ENCODE assay signal across 2 cellular contexts in the genomic region with DNA sequence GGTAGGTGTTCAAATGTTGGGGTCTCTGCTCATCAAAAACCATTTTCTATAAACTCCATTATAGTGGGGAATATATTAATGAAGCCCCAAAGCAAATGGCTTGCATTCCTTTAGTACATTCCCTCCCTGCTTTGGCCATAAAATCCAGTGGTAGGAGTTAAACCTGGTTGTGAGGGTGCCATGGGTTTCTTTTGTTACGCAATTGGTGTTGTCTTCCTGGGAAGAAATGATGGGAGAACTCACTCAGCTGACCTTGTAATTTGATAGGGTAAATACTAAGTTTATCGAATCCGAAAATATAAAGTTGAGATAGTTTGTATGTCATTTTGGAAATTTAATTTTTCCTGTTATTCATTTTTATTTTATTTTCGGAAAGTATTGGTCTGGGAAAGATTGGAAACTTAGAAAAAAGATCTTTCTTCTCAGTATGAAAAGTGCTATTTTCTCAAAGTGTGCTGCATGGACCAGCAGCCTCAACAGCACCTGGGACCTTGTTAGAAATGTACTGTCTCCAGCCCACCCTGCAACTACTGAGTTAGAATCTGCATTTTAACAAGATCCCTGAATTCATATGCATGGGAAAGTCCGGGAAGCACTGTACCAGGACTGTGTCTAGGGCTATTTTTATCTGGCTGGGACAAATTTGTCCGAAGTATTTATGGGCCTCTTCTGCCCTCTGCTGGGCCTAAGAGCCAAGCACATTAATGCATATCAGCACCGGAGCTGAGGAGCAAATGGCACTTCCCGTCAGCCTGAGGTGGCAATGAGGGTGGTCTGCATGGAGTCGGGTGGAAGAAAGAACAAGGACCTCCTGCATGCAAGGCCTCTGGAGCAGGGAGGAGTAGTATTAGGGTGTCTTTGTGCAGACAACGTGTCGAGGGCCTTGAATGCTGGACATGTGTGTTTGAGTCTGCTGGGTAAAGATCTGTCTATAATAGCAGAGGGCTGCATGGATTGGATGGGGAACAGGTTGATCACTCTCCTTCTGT.
TF ChIP-seq lines count a peak whose summit lies in the region.

No MANE protein-coding gene starts in this region.

TF ChIP-seq in HEK293T, 16 proteins besides CTCF, POLR2A, EP300 and RAD21:
- no peak for TF ChIP-seq SUZ12 (IDR thresholded peaks at IDR 0.05)
- TF ChIP-seq ELF4 (IDR thresholded peaks at IDR 0.05) = no peak
- TF ChIP-seq TARDBP (IDR thresholded peaks at IDR 0.05) = no peak
- no peak for TF ChIP-seq FOXM1 (IDR thresholded peaks at IDR 0.05; ENCODE audit: borderline replicate concordance)
- no peak for TF ChIP-seq FOXK2 (IDR thresholded peaks at IDR 0.05)
- no peak for TF ChIP-seq HDGF (IDR thresholded peaks at IDR 0.05; ENCODE audit: borderline replicate concordance)
- TF ChIP-seq NFRKB (IDR thresholded peaks at IDR 0.05) = no peak
- TF ChIP-seq FOXA1 (IDR thresholded peaks at IDR 0.05) = no peak
- no peak for TF ChIP-seq ARNT (IDR thresholded peaks at IDR 0.05)
- TF ChIP-seq L3MBTL2 (conservative IDR thresholded peaks at IDR 0.05) = no peak
- no peak for TF ChIP-seq CTBP1 (IDR thresholded peaks at IDR 0.05; ENCODE audit: borderline replicate concordance)
- no peak for TF ChIP-seq LEF1 (IDR thresholded peaks at IDR 0.05; ENCODE audit: borderline replicate concordance)
- TF ChIP-seq ZNF384 (IDR thresholded peaks at IDR 0.05) = no peak
- no peak for TF ChIP-seq SP1 (IDR thresholded peaks at IDR 0.05)
- TF ChIP-seq, protein P1, sequence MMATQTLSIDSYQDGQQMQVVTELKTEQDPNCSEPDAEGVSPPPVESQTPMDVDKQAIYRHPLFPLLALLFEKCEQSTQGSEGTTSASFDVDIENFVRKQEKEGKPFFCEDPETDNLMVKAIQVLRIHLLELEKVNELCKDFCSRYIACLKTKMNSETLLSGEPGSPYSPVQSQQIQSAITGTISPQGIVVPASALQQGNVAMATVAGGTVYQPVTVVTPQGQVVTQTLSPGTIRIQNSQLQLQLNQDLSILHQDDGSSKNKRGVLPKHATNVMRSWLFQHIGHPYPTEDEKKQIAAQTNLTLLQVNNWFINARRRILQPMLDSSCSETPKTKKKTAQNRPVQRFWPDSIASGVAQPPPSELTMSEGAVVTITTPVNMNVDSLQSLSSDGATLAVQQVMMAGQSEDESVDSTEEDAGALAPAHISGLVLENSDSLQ (IDR thresholded peaks at IDR 0.05) = no peak
TF ChIP-seq in HEK293T: peak in this region for 0.

TF ChIP-seq in H1, 55 proteins besides CTCF, POLR2A, EP300 and RAD21:
- TF ChIP-seq SIN3A (conservative IDR thresholded peaks at IDR 0.05 in 1 of 2, IDR thresholded peaks at IDR 0.05 in 1 of 2; ENCODE audit: low read depth in 1 of 2, low read length in 2 of 2) (0 out of 4 replicates have a peak, but pooled peaks of 1 of the 2 experiments have one; percentile 29), TEAD4 (IDR thresholded peaks at IDR 0.05; ENCODE audit: low read depth, low read length) (0 out of 2 replicates have a peak, but pooled peaks have one; percentile 11), CREB1 (IDR thresholded peaks at IDR 0.05) (no peak), ZNF274 (IDR thresholded peaks at IDR 0.05; ENCODE audit: borderline replicate concordance, extremely low read depth, low read length) (no peak), POU5F1 (IDR thresholded peaks at IDR 0.05; ENCODE audit: low read depth, low read length) (no peak), CEBPB (IDR thresholded peaks at IDR 0.05; ENCODE audit: low read depth, low read length) (peak; percentile 96), PHF8 (conservative IDR thresholded peaks at IDR 0.05; ENCODE audit: low read depth, low read length) (no peak), SP1 (IDR thresholded peaks at IDR 0.05; ENCODE audit: low read depth, low read length) (no peak), RXRA (IDR thresholded peaks at IDR 0.05; ENCODE audit: insufficient read depth, low read depth, low read length) (no peak), SRF (IDR thresholded peaks at IDR 0.05; ENCODE audit: low read depth, low read length) (no peak), EGR1 (IDR thresholded peaks at IDR 0.05; ENCODE audit: borderline replicate concordance, low read depth, low read length) (no peak), POLR2AphosphoS5 (IDR thresholded peaks at IDR 0.05; ENCODE audit: low read depth, low read length) (no peak)
- TF ChIP-seq, protein P2, sequence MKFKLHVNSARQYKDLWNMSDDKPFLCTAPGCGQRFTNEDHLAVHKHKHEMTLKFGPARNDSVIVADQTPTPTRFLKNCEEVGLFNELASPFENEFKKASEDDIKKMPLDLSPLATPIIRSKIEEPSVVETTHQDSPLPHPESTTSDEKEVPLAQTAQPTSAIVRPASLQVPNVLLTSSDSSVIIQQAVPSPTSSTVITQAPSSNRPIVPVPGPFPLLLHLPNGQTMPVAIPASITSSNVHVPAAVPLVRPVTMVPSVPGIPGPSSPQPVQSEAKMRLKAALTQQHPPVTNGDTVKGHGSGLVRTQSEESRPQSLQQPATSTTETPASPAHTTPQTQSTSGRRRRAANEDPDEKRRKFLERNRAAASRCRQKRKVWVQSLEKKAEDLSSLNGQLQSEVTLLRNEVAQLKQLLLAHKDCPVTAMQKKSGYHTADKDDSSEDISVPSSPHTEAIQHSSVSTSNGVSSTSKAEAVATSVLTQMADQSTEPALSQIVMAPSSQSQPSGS (IDR thresholded peaks at IDR 0.05; ENCODE audit: low read length) = peak; percentile 47; the same call in 1 of the 2 replicates
- TF ChIP-seq, protein P3, sequence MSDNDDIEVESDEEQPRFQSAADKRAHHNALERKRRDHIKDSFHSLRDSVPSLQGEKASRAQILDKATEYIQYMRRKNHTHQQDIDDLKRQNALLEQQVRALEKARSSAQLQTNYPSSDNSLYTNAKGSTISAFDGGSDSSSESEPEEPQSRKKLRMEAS (IDR thresholded peaks at IDR 0.05) = 0 out of 2 replicates have a peak, but pooled peaks have one; percentile 23
